In the genomic region with DNA sequence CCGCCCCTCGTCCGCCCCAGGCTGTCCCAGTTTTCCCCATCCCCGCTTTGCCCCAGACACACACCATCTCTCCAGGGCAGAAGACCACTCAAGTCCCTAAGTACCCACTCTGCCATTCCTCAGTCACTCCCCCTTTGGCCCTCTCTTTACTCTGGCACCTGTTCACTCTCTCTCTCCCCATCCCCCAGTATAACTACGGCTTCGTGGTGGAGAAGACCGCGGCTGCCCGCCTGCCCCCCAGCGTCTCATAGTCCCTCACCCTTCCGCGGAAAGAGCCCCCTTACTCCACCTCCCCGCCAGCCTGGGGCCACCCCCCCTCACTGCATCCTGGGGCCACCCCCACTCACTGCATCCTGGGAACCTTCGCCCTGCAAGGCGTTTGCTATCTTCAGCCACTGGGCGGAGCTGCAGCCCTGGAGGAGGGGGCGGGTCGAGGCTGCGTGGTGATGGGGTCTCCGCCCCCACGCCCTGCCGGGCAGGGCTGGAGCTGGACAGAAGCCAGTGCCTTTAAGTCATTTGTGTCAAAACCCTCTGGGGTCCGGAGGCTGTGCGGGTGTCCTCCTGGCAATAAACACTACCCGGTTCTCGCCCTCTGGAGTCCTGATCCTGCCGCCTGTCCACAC, we compare ENCODE assay signal across 1 cellular context.
TF ChIP-seq lines count a peak whose summit lies in the region.

No MANE protein-coding gene starts in this region.

TF ChIP-seq in HepG2, 621 proteins besides CTCF, POLR2A, EP300 and RAD21 (continues in another document):
- peak; percentile 35; the same call in 1 of the 2 replicates for TF ChIP-seq SP5 (CRISPR knock-in tag; IDR thresholded peaks at IDR 0.05; ENCODE audit: borderline replicate concordance, low read depth)
- no peak for TF ChIP-seq FOXK1 (CRISPR knock-in tag; IDR thresholded peaks at IDR 0.05; ENCODE audit: borderline replicate concordance, low read depth)
- TF ChIP-seq RBFOX2 (IDR thresholded peaks at IDR 0.05; ENCODE audit: low read depth, low read length): 0 out of 2 replicates have a peak, but pooled peaks have one; percentile 24
- TF ChIP-seq, protein P1, sequence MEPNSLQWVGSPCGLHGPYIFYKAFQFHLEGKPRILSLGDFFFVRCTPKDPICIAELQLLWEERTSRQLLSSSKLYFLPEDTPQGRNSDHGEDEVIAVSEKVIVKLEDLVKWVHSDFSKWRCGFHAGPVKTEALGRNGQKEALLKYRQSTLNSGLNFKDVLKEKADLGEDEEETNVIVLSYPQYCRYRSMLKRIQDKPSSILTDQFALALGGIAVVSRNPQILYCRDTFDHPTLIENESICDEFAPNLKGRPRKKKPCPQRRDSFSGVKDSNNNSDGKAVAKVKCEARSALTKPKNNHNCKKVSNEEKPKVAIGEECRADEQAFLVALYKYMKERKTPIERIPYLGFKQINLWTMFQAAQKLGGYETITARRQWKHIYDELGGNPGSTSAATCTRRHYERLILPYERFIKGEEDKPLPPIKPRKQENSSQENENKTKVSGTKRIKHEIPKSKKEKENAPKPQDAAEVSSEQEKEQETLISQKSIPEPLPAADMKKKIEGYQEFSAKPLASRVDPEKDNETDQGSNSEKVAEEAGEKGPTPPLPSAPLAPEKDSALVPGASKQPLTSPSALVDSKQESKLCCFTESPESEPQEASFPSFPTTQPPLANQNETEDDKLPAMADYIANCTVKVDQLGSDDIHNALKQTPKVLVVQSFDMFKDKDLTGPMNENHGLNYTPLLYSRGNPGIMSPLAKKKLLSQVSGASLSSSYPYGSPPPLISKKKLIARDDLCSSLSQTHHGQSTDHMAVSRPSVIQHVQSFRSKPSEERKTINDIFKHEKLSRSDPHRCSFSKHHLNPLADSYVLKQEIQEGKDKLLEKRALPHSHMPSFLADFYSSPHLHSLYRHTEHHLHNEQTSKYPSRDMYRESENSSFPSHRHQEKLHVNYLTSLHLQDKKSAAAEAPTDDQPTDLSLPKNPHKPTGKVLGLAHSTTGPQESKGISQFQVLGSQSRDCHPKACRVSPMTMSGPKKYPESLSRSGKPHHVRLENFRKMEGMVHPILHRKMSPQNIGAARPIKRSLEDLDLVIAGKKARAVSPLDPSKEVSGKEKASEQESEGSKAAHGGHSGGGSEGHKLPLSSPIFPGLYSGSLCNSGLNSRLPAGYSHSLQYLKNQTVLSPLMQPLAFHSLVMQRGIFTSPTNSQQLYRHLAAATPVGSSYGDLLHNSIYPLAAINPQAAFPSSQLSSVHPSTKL (CRISPR knock-in tag; IDR thresholded peaks at IDR 0.05): no peak
- TF ChIP-seq, protein P2, sequence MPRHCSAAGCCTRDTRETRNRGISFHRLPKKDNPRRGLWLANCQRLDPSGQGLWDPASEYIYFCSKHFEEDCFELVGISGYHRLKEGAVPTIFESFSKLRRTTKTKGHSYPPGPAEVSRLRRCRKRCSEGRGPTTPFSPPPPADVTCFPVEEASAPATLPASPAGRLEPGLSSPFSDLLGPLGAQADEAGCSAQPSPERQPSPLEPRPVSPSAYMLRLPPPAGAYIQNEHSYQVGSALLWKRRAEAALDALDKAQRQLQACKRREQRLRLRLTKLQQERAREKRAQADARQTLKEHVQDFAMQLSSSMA (CRISPR knock-in tag; IDR thresholded peaks at IDR 0.05): no peak
- TF ChIP-seq, protein P3, sequence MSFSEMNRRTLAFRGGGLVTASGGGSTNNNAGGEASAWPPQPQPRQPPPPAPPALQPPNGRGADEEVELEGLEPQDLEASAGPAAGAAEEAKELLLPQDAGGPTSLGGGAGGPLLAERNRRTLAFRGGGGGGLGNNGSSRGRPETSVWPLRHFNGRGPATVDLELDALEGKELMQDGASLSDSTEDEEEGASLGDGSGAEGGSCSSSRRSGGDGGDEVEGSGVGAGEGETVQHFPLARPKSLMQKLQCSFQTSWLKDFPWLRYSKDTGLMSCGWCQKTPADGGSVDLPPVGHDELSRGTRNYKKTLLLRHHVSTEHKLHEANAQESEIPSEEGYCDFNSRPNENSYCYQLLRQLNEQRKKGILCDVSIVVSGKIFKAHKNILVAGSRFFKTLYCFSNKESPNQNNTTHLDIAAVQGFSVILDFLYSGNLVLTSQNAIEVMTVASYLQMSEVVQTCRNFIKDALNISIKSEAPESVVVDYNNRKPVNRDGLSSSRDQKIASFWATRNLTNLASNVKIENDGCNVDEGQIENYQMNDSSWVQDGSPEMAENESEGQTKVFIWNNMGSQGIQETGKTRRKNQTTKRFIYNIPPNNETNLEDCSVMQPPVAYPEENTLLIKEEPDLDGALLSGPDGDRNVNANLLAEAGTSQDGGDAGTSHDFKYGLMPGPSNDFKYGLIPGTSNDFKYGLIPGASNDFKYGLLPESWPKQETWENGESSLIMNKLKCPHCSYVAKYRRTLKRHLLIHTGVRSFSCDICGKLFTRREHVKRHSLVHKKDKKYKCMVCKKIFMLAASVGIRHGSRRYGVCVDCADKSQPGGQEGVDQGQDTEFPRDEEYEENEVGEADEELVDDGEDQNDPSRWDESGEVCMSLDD (CRISPR knock-in tag; IDR thresholded peaks at IDR 0.05; ENCODE audit: borderline replicate concordance): no peak
- no peak for TF ChIP-seq ZNF547 (CRISPR knock-in tag; IDR thresholded peaks at IDR 0.05)
- no peak for TF ChIP-seq ZNF614 (CRISPR knock-in tag; IDR thresholded peaks at IDR 0.05; ENCODE audit: borderline replicate concordance)
- TF ChIP-seq SMARCC2 (IDR thresholded peaks at IDR 0.05): no peak
- no peak for TF ChIP-seq YY1 (IDR thresholded peaks at IDR 0.05; ENCODE audit: insufficient read depth, insufficient replicate concordance, low read depth, low read length)
- TF ChIP-seq, protein P4, sequence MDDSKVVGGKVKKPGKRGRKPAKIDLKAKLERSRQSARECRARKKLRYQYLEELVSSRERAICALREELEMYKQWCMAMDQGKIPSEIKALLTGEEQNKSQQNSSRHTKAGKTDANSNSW (CRISPR knock-in tag; IDR thresholded peaks at IDR 0.05; ENCODE audit: borderline replicate concordance): no peak
- TF ChIP-seq ZNF552 (CRISPR knock-in tag; IDR thresholded peaks at IDR 0.05; ENCODE audit: borderline replicate concordance): no peak
- TF ChIP-seq, protein P5, sequence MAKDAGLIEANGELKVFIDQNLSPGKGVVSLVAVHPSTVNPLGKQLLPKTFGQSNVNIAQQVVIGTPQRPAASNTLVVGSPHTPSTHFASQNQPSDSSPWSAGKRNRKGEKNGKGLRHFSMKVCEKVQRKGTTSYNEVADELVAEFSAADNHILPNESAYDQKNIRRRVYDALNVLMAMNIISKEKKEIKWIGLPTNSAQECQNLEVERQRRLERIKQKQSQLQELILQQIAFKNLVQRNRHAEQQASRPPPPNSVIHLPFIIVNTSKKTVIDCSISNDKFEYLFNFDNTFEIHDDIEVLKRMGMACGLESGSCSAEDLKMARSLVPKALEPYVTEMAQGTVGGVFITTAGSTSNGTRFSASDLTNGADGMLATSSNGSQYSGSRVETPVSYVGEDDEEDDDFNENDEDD (CRISPR knock-in tag; IDR thresholded peaks at IDR 0.05; ENCODE audit: borderline replicate concordance): no peak
- TF ChIP-seq, protein P6, sequence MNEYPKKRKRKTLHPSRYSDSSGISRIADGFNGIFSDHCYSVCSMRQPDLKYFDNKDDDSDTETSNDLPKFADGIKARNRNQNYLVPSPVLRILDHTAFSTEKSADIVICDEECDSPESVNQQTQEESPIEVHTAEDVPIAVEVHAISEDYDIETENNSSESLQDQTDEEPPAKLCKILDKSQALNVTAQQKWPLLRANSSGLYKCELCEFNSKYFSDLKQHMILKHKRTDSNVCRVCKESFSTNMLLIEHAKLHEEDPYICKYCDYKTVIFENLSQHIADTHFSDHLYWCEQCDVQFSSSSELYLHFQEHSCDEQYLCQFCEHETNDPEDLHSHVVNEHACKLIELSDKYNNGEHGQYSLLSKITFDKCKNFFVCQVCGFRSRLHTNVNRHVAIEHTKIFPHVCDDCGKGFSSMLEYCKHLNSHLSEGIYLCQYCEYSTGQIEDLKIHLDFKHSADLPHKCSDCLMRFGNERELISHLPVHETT (CRISPR knock-in tag; conservative IDR thresholded peaks at IDR 0.05): no peak
- TF ChIP-seq, protein P7, sequence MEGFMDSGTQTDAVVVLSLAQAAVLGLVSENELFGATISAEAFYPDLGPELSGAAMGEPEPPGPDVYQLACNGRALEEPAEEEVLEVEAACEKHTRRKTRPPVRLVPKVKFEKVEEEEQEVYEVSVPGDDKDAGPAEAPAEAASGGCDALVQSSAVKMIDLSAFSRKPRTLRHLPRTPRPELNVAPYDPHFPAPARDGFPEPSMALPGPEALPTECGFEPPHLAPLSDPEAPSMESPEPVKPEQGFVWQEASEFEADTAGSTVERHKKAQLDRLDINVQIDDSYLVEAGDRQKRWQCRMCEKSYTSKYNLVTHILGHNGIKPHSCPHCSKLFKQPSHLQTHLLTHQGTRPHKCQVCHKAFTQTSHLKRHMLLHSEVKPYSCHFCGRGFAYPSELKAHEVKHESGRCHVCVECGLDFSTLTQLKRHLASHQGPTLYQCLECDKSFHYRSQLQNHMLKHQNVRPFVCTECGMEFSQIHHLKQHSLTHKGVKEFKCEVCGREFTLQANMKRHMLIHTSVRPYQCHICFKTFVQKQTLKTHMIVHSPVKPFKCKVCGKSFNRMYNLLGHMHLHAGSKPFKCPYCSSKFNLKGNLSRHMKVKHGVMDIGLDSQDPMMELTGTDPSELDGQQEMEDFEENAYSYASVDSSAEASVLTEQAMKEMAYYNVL (CRISPR knock-in tag; IDR thresholded peaks at IDR 0.05; ENCODE audit: borderline replicate concordance): no peak
- TF ChIP-seq JUND (CRISPR knock-in tag; IDR thresholded peaks at IDR 0.05): no peak
- no peak for TF ChIP-seq ZNF773 (CRISPR knock-in tag; IDR thresholded peaks at IDR 0.05; ENCODE audit: borderline replicate concordance)
- TF ChIP-seq GABPA (IDR thresholded peaks at IDR 0.05; ENCODE audit: low read depth, low read length): no peak
- TF ChIP-seq GABPA (CRISPR knock-in tag; IDR thresholded peaks at IDR 0.05; ENCODE audit: low read depth): no peak
- peak; percentile 76 for TF ChIP-seq XRCC5 (optimal IDR thresholded peaks at IDR 0.05; ENCODE audit: low read length)
- no peak for TF ChIP-seq XBP1 (CRISPR knock-in tag; IDR thresholded peaks at IDR 0.05)
- no peak for TF ChIP-seq MAFG (CRISPR knock-in tag; IDR thresholded peaks at IDR 0.05)
- TF ChIP-seq, protein P8, sequence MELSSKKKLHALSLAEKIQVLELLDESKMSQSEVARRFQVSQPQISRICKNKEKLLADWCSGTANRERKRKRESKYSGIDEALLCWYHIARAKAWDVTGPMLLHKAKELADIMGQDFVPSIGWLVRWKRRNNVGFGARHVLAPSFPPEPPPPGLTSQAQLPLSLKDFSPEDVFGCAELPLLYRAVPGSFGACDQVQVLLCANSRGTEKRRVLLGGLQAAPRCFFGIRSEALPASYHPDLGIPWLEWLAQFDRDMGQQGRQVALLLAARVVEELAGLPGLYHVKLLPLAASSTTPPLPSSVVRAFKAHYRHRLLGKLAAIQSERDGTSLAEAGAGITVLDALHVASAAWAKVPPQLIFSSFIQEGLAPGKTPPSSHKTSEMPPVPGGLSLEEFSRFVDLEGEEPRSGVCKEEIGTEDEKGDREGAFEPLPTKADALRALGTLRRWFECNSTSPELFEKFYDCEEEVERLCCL (CRISPR knock-in tag; IDR thresholded peaks at IDR 0.05; ENCODE audit: borderline replicate concordance): no peak
- TF ChIP-seq, protein P9, sequence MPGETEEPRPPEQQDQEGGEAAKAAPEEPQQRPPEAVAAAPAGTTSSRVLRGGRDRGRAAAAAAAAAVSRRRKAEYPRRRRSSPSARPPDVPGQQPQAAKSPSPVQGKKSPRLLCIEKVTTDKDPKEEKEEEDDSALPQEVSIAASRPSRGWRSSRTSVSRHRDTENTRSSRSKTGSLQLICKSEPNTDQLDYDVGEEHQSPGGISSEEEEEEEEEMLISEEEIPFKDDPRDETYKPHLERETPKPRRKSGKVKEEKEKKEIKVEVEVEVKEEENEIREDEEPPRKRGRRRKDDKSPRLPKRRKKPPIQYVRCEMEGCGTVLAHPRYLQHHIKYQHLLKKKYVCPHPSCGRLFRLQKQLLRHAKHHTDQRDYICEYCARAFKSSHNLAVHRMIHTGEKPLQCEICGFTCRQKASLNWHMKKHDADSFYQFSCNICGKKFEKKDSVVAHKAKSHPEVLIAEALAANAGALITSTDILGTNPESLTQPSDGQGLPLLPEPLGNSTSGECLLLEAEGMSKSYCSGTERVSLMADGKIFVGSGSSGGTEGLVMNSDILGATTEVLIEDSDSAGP (CRISPR knock-in tag; IDR thresholded peaks at IDR 0.05; ENCODE audit: borderline replicate concordance): 0 out of 2 replicates have a peak, but pooled peaks have one; percentile 18
- TF ChIP-seq SMAD1 (CRISPR knock-in tag; IDR thresholded peaks at IDR 0.05; ENCODE audit: borderline replicate concordance, low read depth): no peak
- TF ChIP-seq SRF (IDR thresholded peaks at IDR 0.05; ENCODE audit: low read depth, low read length): no peak
- TF ChIP-seq, protein P10, sequence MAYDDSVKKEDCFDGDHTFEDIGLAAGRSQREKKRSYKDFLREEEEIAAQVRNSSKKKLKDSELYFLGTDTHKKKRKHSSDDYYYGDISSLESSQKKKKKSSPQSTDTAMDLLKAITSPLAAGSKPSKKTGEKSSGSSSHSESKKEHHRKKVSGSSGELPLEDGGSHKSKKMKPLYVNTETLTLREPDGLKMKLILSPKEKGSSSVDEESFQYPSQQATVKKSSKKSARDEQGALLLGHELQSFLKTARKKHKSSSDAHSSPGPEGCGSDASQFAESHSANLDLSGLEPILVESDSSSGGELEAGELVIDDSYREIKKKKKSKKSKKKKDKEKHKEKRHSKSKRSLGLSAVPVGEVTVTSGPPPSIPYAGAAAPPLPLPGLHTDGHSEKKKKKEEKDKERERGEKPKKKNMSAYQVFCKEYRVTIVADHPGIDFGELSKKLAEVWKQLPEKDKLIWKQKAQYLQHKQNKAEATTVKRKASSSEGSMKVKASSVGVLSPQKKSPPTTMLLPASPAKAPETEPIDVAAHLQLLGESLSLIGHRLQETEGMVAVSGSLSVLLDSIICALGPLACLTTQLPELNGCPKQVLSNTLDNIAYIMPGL (CRISPR knock-in tag; IDR thresholded peaks at IDR 0.05; ENCODE audit: borderline replicate concordance in 1 of 2, low read depth in 1 of 2): no peak
- no peak for TF ChIP-seq ZNF703 (CRISPR knock-in tag; IDR thresholded peaks at IDR 0.05; ENCODE audit: borderline replicate concordance)
- no peak for TF ChIP-seq PCBP2 (optimal IDR thresholded peaks at IDR 0.05; ENCODE audit: low read depth, low read length, poor library complexity, severe bottlenecking)
- no peak for TF ChIP-seq ZNF589 (CRISPR knock-in tag; conservative IDR thresholded peaks at IDR 0.05)
- no peak for TF ChIP-seq CREB1 (IDR thresholded peaks at IDR 0.05)
- TF ChIP-seq CREB1 (CRISPR knock-in tag; IDR thresholded peaks at IDR 0.05): no peak
- TF ChIP-seq, protein P11, sequence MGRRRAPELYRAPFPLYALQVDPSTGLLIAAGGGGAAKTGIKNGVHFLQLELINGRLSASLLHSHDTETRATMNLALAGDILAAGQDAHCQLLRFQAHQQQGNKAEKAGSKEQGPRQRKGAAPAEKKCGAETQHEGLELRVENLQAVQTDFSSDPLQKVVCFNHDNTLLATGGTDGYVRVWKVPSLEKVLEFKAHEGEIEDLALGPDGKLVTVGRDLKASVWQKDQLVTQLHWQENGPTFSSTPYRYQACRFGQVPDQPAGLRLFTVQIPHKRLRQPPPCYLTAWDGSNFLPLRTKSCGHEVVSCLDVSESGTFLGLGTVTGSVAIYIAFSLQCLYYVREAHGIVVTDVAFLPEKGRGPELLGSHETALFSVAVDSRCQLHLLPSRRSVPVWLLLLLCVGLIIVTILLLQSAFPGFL (CRISPR knock-in tag; IDR thresholded peaks at IDR 0.05): no peak
- TF ChIP-seq ZNF382 (CRISPR knock-in tag; IDR thresholded peaks at IDR 0.05; ENCODE audit: borderline replicate concordance): no peak
- no peak for TF ChIP-seq ZFAT (CRISPR knock-in tag; conservative IDR thresholded peaks at IDR 0.05)
- no peak for TF ChIP-seq ZNF232 (CRISPR knock-in tag; IDR thresholded peaks at IDR 0.05; ENCODE audit: borderline replicate concordance)
- no peak for TF ChIP-seq KLF9 (CRISPR knock-in tag; IDR thresholded peaks at IDR 0.05; ENCODE audit: low read depth)
